ENCODE assay signal across 8 cellular contexts in the genomic region with DNA sequence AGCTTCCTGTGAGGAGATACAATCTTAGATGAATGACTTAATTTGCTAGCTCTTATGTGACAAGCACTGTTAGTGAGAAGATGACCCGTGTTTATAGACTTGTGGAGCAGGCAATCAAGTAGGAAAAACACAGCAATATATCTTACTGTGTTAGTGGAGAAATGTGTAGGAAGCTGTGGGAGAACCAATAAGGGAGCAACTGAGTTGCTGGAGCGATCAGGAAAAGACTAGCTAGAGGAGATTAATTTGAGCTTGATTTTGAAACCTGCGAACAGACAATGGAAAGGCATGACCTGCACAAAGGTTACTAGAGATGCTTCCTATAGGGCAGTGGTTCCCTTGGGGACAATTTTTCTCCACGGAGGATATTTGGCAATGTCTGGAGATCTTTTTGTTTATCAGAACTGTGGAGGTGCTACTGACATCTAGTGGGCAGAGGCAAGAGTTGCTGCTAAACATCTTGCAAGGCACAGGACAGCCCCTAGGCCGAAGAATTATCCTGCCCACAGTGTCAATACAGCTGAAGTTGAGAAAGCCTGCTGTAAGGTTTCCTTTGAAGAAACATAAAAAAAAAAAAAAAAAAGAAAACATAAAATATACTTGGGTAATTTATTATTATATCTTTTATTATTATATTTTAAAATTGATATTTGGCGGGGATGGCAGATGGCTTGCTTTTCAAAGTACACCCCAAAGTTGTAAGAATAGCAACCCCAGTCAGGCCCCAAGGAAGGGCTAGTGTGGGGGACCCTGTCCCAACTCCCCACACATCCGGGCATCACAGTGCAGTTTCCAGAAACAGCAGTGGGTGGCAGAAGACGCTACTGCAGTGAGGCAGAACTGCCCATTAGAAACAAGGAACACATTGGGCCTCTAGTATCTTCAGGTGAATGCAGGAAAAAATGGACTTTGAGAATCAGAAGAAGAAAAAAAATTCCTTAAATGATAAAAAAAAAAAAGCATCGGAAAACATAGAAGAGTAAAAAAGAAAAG.
DNase-seq lines count a peak whose midpoint lies in the region; ATAC-seq and TF ChIP-seq lines count a peak whose summit lies in the region.

No MANE protein-coding gene starts in this region.

- no peak overlapping the region for H3K4me3 ChIP-seq in DND-41 (ENCODE audit: low read depth in 1 of 2, low read length in 2 of 2)
- no peak overlapping the region for H3K4me3 ChIP-seq in HL-60 (replicated peaks; ENCODE audit: insufficient read depth, low read length)
- H3K4me3 ChIP-seq in SJCRH30: no peak overlapping the region
- H3K4me3 ChIP-seq in skeletal muscle cell (ENCODE audit: low read depth, low read length): no peak overlapping the region

- H3K4me2 ChIP-seq in DND-41 (ENCODE audit: insufficient read depth, low read length): no peak overlapping the region

- no peaks in the 10 kb centered on the region for H3K79me2 ChIP-seq in DND-41 (ENCODE audit: insufficient read depth, low read length)

- H2AFZ ChIP-seq in DND-41 (ENCODE audit: low read depth, low read length): no peak overlapping the region

- H3K9me3 ChIP-seq in DND-41 (ENCODE audit: insufficient read depth, low read length, severe bottlenecking) (no peaks in the 10 kb centered on the region), SJCRH30 (replicated peaks) (no peaks in the 10 kb centered on the region)

- no peak overlapping the region for H3K9ac ChIP-seq in DND-41 (ENCODE audit: low read depth, low read length)

- ATAC-seq in DND-41 (ENCODE audit: insufficient read depth, low read depth): peak; percentile 47; the same call in 1 of the 3 replicates
- ATAC-seq in GM21576 (IDR thresholded peaks at IDR 0.05; ENCODE audit: unreplicated experiment): peak; percentile 86

- DNase-seq in DND-41 (peak; percentile 13), HL-60 (ENCODE audit: low read depth in 1 of 2, low spot score in 1 of 2) (peak; percentile 17 to 70), SJCRH30 (peak; percentile 11 to 60), fibroblast of the conjunctiva (ENCODE audit: low read depth) (peak; percentile 37), skeletal muscle cell (ENCODE audit: low read depth) (peak; percentile 12), NCI-H1930 (lab: John Stamatoyannopoulos, UW) (no peak)

- H4K20me1 ChIP-seq in DND-41 (ENCODE audit: insufficient read depth, low read length): no peaks in the 10 kb centered on the region

- H3K27ac ChIP-seq in 22Rv1: peak overlapping the region; percentile 55
- H3K27ac ChIP-seq in DND-41 (ENCODE audit: low read length): no peak overlapping the region
- no peak overlapping the region for H3K27ac ChIP-seq in HL-60 (replicated peaks)
- no peak overlapping the region for H3K27ac ChIP-seq in SJCRH30

- H3K4me1 ChIP-seq in DND-41 (ENCODE audit: insufficient read depth, low read length): no peaks in the 10 kb centered on the region
- no peaks in the 10 kb centered on the region for H3K4me1 ChIP-seq in SJCRH30

- no peaks in the 10 kb centered on the region for H3K27me3 ChIP-seq in DND-41 (ENCODE audit: insufficient read depth, low read length, poor library complexity)
- H3K27me3 ChIP-seq in HL-60 (ENCODE audit: insufficient read depth, poor library complexity, severe bottlenecking): no peaks in the 10 kb centered on the region
- no peaks in the 10 kb centered on the region for H3K27me3 ChIP-seq in SJCRH30

- TF ChIP-seq CTCF in 22Rv1 (IDR thresholded peaks at IDR 0.05): peak; percentile 85
- peak; percentile 69 for TF ChIP-seq CTCF in DND-41 (IDR thresholded peaks at IDR 0.05; ENCODE audit: borderline replicate concordance, extremely low read depth, low read length, poor library complexity, severe bottlenecking)
- peak; percentile 83 for TF ChIP-seq CTCF in HL-60 (IDR thresholded peaks at IDR 0.05; ENCODE audit: insufficient read depth, low read length)

- H3K36me3 ChIP-seq in DND-41 (ENCODE audit: insufficient read depth, low read length): no peaks in the 10 kb centered on the region
- H3K36me3 ChIP-seq in SJCRH30: no peaks in the 10 kb centered on the region

Comparison
In these comparisons a context has a peak if more than half of its experiments do, and no peak if none do; other contexts are left out.
1. DNase-seq: peak in DND-41 (single experiment), HL-60 (2 of 2), SJCRH30 (2 of 2), fibroblast of the conjunctiva (single experiment) and skeletal muscle cell (single experiment); none in NCI-H1930 (0 of 2).
2. Peak in every context shown above with its lines, with median percentiles within 50 percentile points of each other: CTCF ChIP-seq.